Comparison of ENCODE assay signal across 1 cellular context in genomic region chr11:120212259-120212888, GRCh38.
TF ChIP-seq lines count a peak whose summit lies in the region.

No MANE protein-coding gene starts in this region.

TF ChIP-seq in WTC11, 78 proteins besides CTCF, POLR2A, EP300 and RAD21 (continued from another document):
- TF ChIP-seq ZNF532 (CRISPR knock-in tag; IDR thresholded peaks at IDR 0.05; ENCODE audit: borderline replicate concordance) (no peak), USF1 (CRISPR knock-in tag; IDR thresholded peaks at IDR 0.05) (no peak), TP53 (CRISPR knock-in tag; IDR thresholded peaks at IDR 0.05) (no peak), TEAD1 (CRISPR knock-in tag; IDR thresholded peaks at IDR 0.05) (no peak), EMX1 (CRISPR knock-in tag; IDR thresholded peaks at IDR 0.05) (no peak), IRF1 (CRISPR knock-in tag; IDR thresholded peaks at IDR 0.05) (no peak), ZNF263 (CRISPR knock-in tag; IDR thresholded peaks at IDR 0.05; ENCODE audit: low read depth) (no peak), MAX (CRISPR knock-in tag; IDR thresholded peaks at IDR 0.05) (no peak), ATF1 (CRISPR knock-in tag; IDR thresholded peaks at IDR 0.05) (no peak), CREB1 (CRISPR knock-in tag; IDR thresholded peaks at IDR 0.05) (no peak)
